In the genomic region with DNA sequence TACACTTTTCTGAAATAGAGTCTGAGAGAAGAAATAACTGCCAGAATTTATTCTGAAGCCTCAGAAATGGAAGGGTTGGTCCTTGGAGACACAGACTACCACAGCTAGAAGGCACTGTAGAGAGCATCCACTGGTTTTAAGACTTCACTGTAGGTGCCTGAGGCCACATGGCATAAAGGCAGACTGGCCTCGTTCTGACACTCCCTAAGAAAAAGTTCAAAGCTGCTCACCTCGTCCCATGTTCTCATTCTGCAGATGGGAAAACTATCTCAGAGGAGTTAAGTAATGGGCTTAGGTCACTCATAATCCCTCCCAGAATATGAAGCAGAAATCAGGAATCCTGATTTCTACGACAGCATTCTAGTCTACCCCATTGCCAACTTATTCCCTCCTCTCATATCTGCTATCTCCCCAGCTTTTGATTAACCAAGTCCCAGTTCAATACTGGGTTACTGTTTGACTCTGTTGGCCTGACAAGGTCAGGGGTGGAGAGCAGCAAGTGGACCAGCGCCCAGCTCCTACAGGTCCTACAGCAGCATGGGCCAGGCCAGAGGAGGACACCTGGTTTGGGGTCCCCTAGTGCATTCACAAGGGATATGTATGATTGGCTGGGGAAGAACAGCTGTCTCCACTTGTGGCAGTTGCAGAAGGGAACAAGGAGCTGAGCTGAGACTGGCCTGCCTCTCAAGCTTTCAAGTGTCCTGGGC, we compare ENCODE assay signal across 12 cellular contexts. TPM values are rescaled to one million over a fixed set of nuclear protein-coding genes. Genes with fewer than 3 reads are reported as not detected.
DNase-seq lines count a peak whose midpoint lies in the region; ATAC-seq and TF ChIP-seq lines count a peak whose summit lies in the region.
"Had no signal": no experiment of that assay in that cellular context is flagged by ENCODE, and none has a peak within 500 bp of the region (broad histone marks: within the 10 kb centered on the region; RNA-seq: fewer than 3 reads in every experiment).

No MANE protein-coding gene starts in this region.

- peak overlapping the region; percentile 7 for H3K27ac Mint-ChIP-seq in activated naive CD8-positive, alpha-beta T cell treated with anti-CD3 and anti-CD28 coated beads for 36 hours

- ATAC-seq in heart left ventricle, result no peak
- no peak for ATAC-seq in Right ventricle myocardium inferior
- ATAC-seq in GM21423 (IDR thresholded peaks at IDR 0.05; ENCODE audit: unreplicated experiment), result no peak

- H3K27ac ChIP-seq in heart left ventricle (peak overlapping the region in 9 of 12 donors; percentile 1 to 99 (median 88)), muscle layer of colon (ENCODE audit: low read depth, low read length) (peak overlapping the region; percentile 37), uterus (peak overlapping the region; percentile 94 to 97), dorsolateral prefrontal cortex (no peak overlapping the region)
- H3K27ac ChIP-seq: parathyroid adenoma had no signal

- H3K36me3 ChIP-seq in heart left ventricle (peaks cover 0 to 18% (median 13%) of the 10 kb centered on the region in 9 donors), muscle layer of colon (ENCODE audit: insufficient read depth, low read length) (peaks cover 31% of the 10 kb centered on the region), uterus (no peaks in the 10 kb centered on the region)

- H3K9me3 Mint-ChIP-seq in activated naive CD8-positive, alpha-beta T cell treated with anti-CD3 and anti-CD28 coated beads for 36 hours, result no peaks in the 10 kb centered on the region

- H3K9ac ChIP-seq in muscle layer of colon (ENCODE audit: low read length), result peak overlapping the region; percentile 99
- H3K9ac ChIP-seq: parathyroid adenoma had no signal

- H3K27me3 Mint-ChIP-seq in activated naive CD8-positive, alpha-beta T cell treated with anti-CD3 and anti-CD28 coated beads for 36 hours, result no peaks in the 10 kb centered on the region

- no peak overlapping the region for H3K4me3 Mint-ChIP-seq in activated naive CD8-positive, alpha-beta T cell treated with anti-CD3 and anti-CD28 coated beads for 36 hours

- H3K36me3 Mint-ChIP-seq in activated naive CD8-positive, alpha-beta T cell treated with anti-CD3 and anti-CD28 coated beads for 36 hours, result peaks cover 16% of the 10 kb centered on the region

- no peak for TF ChIP-seq CTCF in heart left ventricle (IDR thresholded peaks at IDR 0.05)
- no peak for TF ChIP-seq CTCF in uterus (IDR thresholded peaks at IDR 0.05)
- no peak for TF ChIP-seq CTCF in dorsolateral prefrontal cortex (IDR thresholded peaks at IDR 0.05 in 54 of 56, conservative IDR thresholded peaks at IDR 0.05 in 2 of 56; ENCODE audit: low read depth in 1 of 56, partially characterized antibody in 56 of 56)

- H3K9me3 ChIP-seq in heart left ventricle (no peaks in the 10 kb centered on the region), muscle layer of colon (ENCODE audit: low read length) (no peaks in the 10 kb centered on the region), uterus (no peaks in the 10 kb centered on the region)

- H3K4me1 ChIP-seq in heart left ventricle (peaks cover 14 to 85% (median 75%) of the 10 kb centered on the region in 12 donors), muscle layer of colon (ENCODE audit: insufficient read depth, low read length) (peaks cover 72% of the 10 kb centered on the region), uterus (peaks cover 12 to 15% of the 10 kb centered on the region in 2 donors)

- H3K4me1 Mint-ChIP-seq in activated naive CD8-positive, alpha-beta T cell treated with anti-CD3 and anti-CD28 coated beads for 36 hours, result peaks cover 67% of the 10 kb centered on the region

- no peak for TF ChIP-seq POLR2A in heart left ventricle (IDR thresholded peaks at IDR 0.05)
- TF ChIP-seq POLR2A in uterus (IDR thresholded peaks at IDR 0.05), result no peak

- peak in 1 of 5 donors; percentile 26 for DNase-seq in heart left ventricle
- no peak for DNase-seq in Right ventricle myocardium inferior (ENCODE audit: missing footprints)
- DNase-seq in activated naive CD8-positive, alpha-beta T cell treated with anti-CD3 and anti-CD28 coated beads for 36 hours, result no peak
- no peak for DNase-seq in uterus
- no peak for DNase-seq in dorsolateral prefrontal cortex
- DNase-seq in T1000 (lab: John Stamatoyannopoulos, UW), result no peak
- DNase-seq: amygdala; NCI-H1436; stimulated activated naive CD4-positive, alpha-beta T cell treated with Interleukin-2 at 50 U/mL for 16 hours had no signal

- H3K27me3 ChIP-seq in heart left ventricle (no peaks in the 10 kb centered on the region), muscle layer of colon (ENCODE audit: control insufficient read depth in 1 of 2, insufficient read depth in 2 of 2, low read length in 2 of 2) (no peaks in the 10 kb centered on the region), uterus (no peaks in the 10 kb centered on the region), dorsolateral prefrontal cortex (peaks cover 0 to 31% (median 14%) of the 10 kb centered on the region in 45 donors)

- WGBS in heart left ventricle, 4 donors, result 49 to 64% (median 52%) methylated on average over 4 of the region's 4 CpGs

- H3K4me3 ChIP-seq in heart left ventricle (peak overlapping the region in 7 of 12 donors; percentile 4 to 97 (median 8)), muscle layer of colon (ENCODE audit: low read depth in 1 of 2, low read length in 2 of 2) (peak overlapping the region in 1 of 2 donors; percentile 99), uterus (peak overlapping the region in 1 of 2 donors; percentile 18), dorsolateral prefrontal cortex (peak overlapping the region in 1 of 59 donors; percentile 64)

- intact Hi-C loops in heart left ventricle (cut with DNase I) (no loop called here), Right ventricle myocardium inferior (cut with DNase I) (no loop called here), uterus (cut with DNase I; ENCODE audit: low total_unique reads) (no loop called here), dorsolateral prefrontal cortex (cut with DNase I) (no loop called here)

RNA-seq across cellular contexts. Expression of gene ITGA5, which starts 3.7 kb away (rescaled TPM):
- 100 to 1,000 TPM in 2 of 9 donors, 10 to 100 TPM in 7; 41.6 to 128 (median 55.0) TPM for total RNA-seq in heart left ventricle
- polyA plus RNA-seq in heart left ventricle, result 100 to 1,000 TPM in 1 of 2 donors, 10 to 100 TPM in 1; 33.2 to 301 TPM
- total RNA-seq in Right ventricle myocardium inferior, result 53.5 TPM
- total RNA-seq in activated naive CD8-positive, alpha-beta T cell treated with anti-CD3 and anti-CD28 coated beads for 36 hours, result 10 to 100 TPM; 18.3 to 20.1 TPM
- total RNA-seq in uterus, result 100 to 1,000 TPM in 2 of 4 donors, 10 to 100 TPM in 2; 69.7 to 223 (median 99.4) TPM
- total RNA-seq in dorsolateral prefrontal cortex, result 10 to 100 TPM in 71 of 120 experiments, 1 to 10 TPM in 49; 3.0 to 60.5 (median 11.1) TPM

RNA-seq across cellular contexts. Expression of gene ZNF385A, which starts 30.8 kb away (rescaled TPM):
- total RNA-seq in heart left ventricle (10 to 100 TPM in 4 of 9 donors, 1 to 10 TPM in 5; 3.6 to 22.7 (median 6.7) TPM), Right ventricle myocardium inferior (11.6 TPM), uterus (10 to 100 TPM in 1 of 4 donors, 1 to 10 TPM in 1, under 1 TPM in 2; 0.26 to 16.9 (median 3.2) TPM), dorsolateral prefrontal cortex (100 to 1,000 TPM in 10 of 120 experiments, 10 to 100 TPM in 110; 41.0 to 204 (median 73.8) TPM)
- 1 to 10 TPM; 5.3 TPM for polyA plus RNA-seq in heart left ventricle
- total RNA-seq in activated naive CD8-positive, alpha-beta T cell treated with anti-CD3 and anti-CD28 coated beads for 36 hours, result 1 to 10 TPM; 1.0 to 1.1 TPM

RNA-seq across cellular contexts. Expression of gene GPR84, which starts 51.1 kb away (rescaled TPM):
- 1 to 10 TPM in 2 of 9 donors, under 1 TPM in 2, not detected in 5; 0.21 to 4.4 (median 0.94) TPM for total RNA-seq in heart left ventricle
- under 1 TPM in 1 of 2 donors, not detected in 1; 0.37 TPM for polyA plus RNA-seq in heart left ventricle
- total RNA-seq in Right ventricle myocardium inferior, result 0.22 TPM
- total RNA-seq in activated naive CD8-positive, alpha-beta T cell treated with anti-CD3 and anti-CD28 coated beads for 36 hours, result 1 to 10 TPM in 1 of 2 experiments, under 1 TPM in 1; 0.62 to 1.2 TPM
- under 1 TPM in 2 of 4 donors, not detected in 2; 0.21 to 0.27 TPM for total RNA-seq in uterus
- 1 to 10 TPM in 52 of 120 experiments, under 1 TPM in 51, not detected in 17; 0.22 to 7.8 (median 1.0) TPM for total RNA-seq in dorsolateral prefrontal cortex

RNA-seq across cellular contexts. Expression of gene GTSF1, which starts 58.0 kb away (rescaled TPM):
- 1 to 10 TPM in 1 of 9 donors, not detected in 8; 1.2 TPM for total RNA-seq in heart left ventricle
- polyA plus RNA-seq in heart left ventricle, result under 1 TPM in 1 of 2 donors, not detected in 1; 0.39 TPM
- 0.38 TPM for total RNA-seq in Right ventricle myocardium inferior
- 1 to 10 TPM; 7.8 to 9.6 TPM for total RNA-seq in activated naive CD8-positive, alpha-beta T cell treated with anti-CD3 and anti-CD28 coated beads for 36 hours
- not detected for total RNA-seq in uterus
- 1 to 10 TPM in 19 of 120 experiments, under 1 TPM in 9, not detected in 92; 0.39 to 5.5 (median 1.5) TPM for total RNA-seq in dorsolateral prefrontal cortex

Comparison
In these comparisons a context has a peak if more than half of its experiments do, and no peak if none do; other contexts are left out.
1. H3K27ac ChIP-seq: peak in heart left ventricle (9 of 12), muscle layer of colon (single experiment) and uterus (2 of 2); none in dorsolateral prefrontal cortex (0 of 59).